Comparison of ENCODE assay signal across 21 cellular contexts in genomic region chr17:2950846-2951245, GRCh38.
A peak's percentile ranks its signal among the peaks of the same experiment; 100 is the strongest.
DNase-seq lines count a peak whose midpoint lies in the region; ATAC-seq, FAIRE-seq and TF ChIP-seq lines count a peak whose summit lies in the region.
"Had no signal": no experiment of that assay in that cellular context is flagged by ENCODE, and none has a peak within 500 bp of the region (broad histone marks: within the 10 kb centered on the region; RNA-seq: fewer than 3 reads in every experiment).

No MANE protein-coding gene starts in this region.

- DNase-seq in A549 (ENCODE audit: low read depth in 1 of 2, low spot score in 1 of 2) (no peak), RWPE1 (ENCODE audit: low spot score) (no peak), endodermal cell (peak; percentile 47), osteoblast (ENCODE audit: insufficient read length, low spot score, missing footprints) (peak; percentile 3), GM13976 (ENCODE audit: low spot score) (no peak), GM19238 (ENCODE audit: insufficient read length, low spot score) (no peak)
- DNase-seq in stimulated activated CD8-positive, alpha-beta memory T cell treated with anti-CD3 and anti-CD28 coated beads, Interleukin-4, amount 100 ng/mL, for 48 hours, result no peak
- DNase-seq: C1 segment of cervical spinal cord, DMS 273 treated with DMSO at 0.1 percent for 48 hours, GF-D8, NCI-H1436, NCI-H2029, NCI-H2171 treated with DMSO at 0.1 percent for 48 hours, NCI-H446 treated with DMSO at 0.1 percent for 48 hours, NCI-H82, PC-9, Right ventricle myocardium superior had no signal

- H4K20me1 ChIP-seq in osteoblast (ENCODE audit: insufficient read depth, low read length), result no peaks in the 10 kb centered on the region

- 88% methylated on average over 10 of the region's 10 CpGs for WGBS in A549 (ENCODE audit: missing lambda C conversion rate)
- 89 to 90% methylated on average over 6 to 10 of the region's 10 CpGs for WGBS in endodermal cell (ENCODE audit: insufficient coverage in 1 of 2, insufficient read length in 1 of 2), 2 experiments

- H3K4me1 ChIP-seq in A549 (peaks cover 44% of the 10 kb centered on the region), endodermal cell (ENCODE audit: control insufficient read depth, insufficient read depth, low read length) (no peaks in the 10 kb centered on the region), osteoblast (ENCODE audit: insufficient read depth, low read length) (peaks cover 19% of the 10 kb centered on the region)

- no peaks in the 10 kb centered on the region for H3K9me3 ChIP-seq in A549
- H3K9me3 ChIP-seq in endodermal cell (ENCODE audit: control insufficient read depth, low read length), result no peaks in the 10 kb centered on the region
- H3K9me3 ChIP-seq in osteoblast (ENCODE audit: low read depth, low read length), result no peaks in the 10 kb centered on the region

- no peak overlapping the region for H2AFZ ChIP-seq in osteoblast (ENCODE audit: low read length)
- H2AFZ ChIP-seq: PC-9 had no signal

- H3K27me3 ChIP-seq in endodermal cell (ENCODE audit: control insufficient read depth, insufficient read depth, low read length, poor library complexity, severe bottlenecking) (no peaks in the 10 kb centered on the region), osteoblast (ENCODE audit: insufficient read depth, low read length) (no peaks in the 10 kb centered on the region)

- no peak for TF ChIP-seq RAD21 in A549 (conservative IDR thresholded peaks at IDR 0.05 in 1 of 2, IDR thresholded peaks at IDR 0.05 in 1 of 2)

- in situ Hi-C loops in GM13976 (cut with MboI; ENCODE audit: low sequenced_read_pairs, unreplicated experiment), result no loop called here

- TF ChIP-seq EP300 in A549 (IDR thresholded peaks at IDR 0.05), result no peak

- H3K27ac Mint-ChIP-seq in endodermal cell, result no peak overlapping the region

- TF ChIP-seq CTCF in A549 (IDR thresholded peaks at IDR 0.05), result no peak
- TF ChIP-seq CTCF in RWPE1 (conservative IDR thresholded peaks at IDR 0.05; ENCODE audit: low read depth), result no peak
- TF ChIP-seq CTCF in endodermal cell (conservative IDR thresholded peaks at IDR 0.05), result no peak
- TF ChIP-seq CTCF in osteoblast (IDR thresholded peaks at IDR 0.05; ENCODE audit: extremely low read depth, low read depth, low read length), result no peak
- TF ChIP-seq CTCF in GM13976 (IDR thresholded peaks at IDR 0.05; ENCODE audit: borderline replicate concordance, control extremely low read depth, extremely low read depth, insufficient read depth, missing control alignments), result no peak

- peaks cover 1% of the 10 kb centered on the region for H3K79me2 ChIP-seq in osteoblast (ENCODE audit: insufficient read depth, low read length)

- no peak for TF ChIP-seq POLR2A in A549 (IDR thresholded peaks at IDR 0.05; ENCODE audit: low read length)

- ATAC-seq in A549, result no peak
- ATAC-seq: HepG2 had no signal

- H3K9ac ChIP-seq in endodermal cell (ENCODE audit: extremely low read depth, low read length, poor library complexity, severe bottlenecking), result no peak overlapping the region
- H3K9ac ChIP-seq: KMS-11 had no signal

- H3K36me3 Mint-ChIP-seq in endodermal cell (ENCODE audit: low read depth), result peaks cover 2% of the 10 kb centered on the region

- H3K4me3 Mint-ChIP-seq in endodermal cell, result no peak overlapping the region

- no peaks in the 10 kb centered on the region for H3K9me3 Mint-ChIP-seq in endodermal cell

- POLR2A ChIA-PET in A549 (lab: Yijun Ruan, JAX) (no interaction called here), RWPE1 (lab: Yijun Ruan, JAX; ENCODE audit: low non-redundant PET) (no interaction called here)

- peaks cover 8% of the 10 kb centered on the region for H3K4me1 Mint-ChIP-seq in endodermal cell

- no peaks in the 10 kb centered on the region for H3K27me3 Mint-ChIP-seq in endodermal cell (ENCODE audit: insufficient read depth)

- H3K4me2 ChIP-seq in A549, result no peak overlapping the region
- no peak overlapping the region for H3K4me2 ChIP-seq in osteoblast (ENCODE audit: insufficient read depth, low read length)
- H3K4me2 ChIP-seq: KMS-11, PC-9 had no signal

- H3K4me3 ChIP-seq in A549, result no peak overlapping the region
- H3K4me3 ChIP-seq in endodermal cell (ENCODE audit: low read length), result no peak overlapping the region
- H3K4me3 ChIP-seq in osteoblast (ENCODE audit: insufficient read depth, low read length), result no peak overlapping the region
- H3K4me3 ChIP-seq: PC-9 had no signal

- FAIRE-seq in A549 (lab: Jason Lieb, UNC), result no peak
- FAIRE-seq: GM12891, H54, HepG2 had no signal

- H3K36me3 ChIP-seq in endodermal cell (ENCODE audit: control insufficient read depth, insufficient read depth, low read length) (no peaks in the 10 kb centered on the region), osteoblast (ENCODE audit: insufficient read depth, low read length) (no peaks in the 10 kb centered on the region)

- H3K27ac ChIP-seq in A549 (peak overlapping the region; percentile 40 to 62; a peak in 4 of 6 replicates), RWPE1 (peak overlapping the region; percentile 83), endodermal cell (ENCODE audit: low read depth, low read length) (no peak overlapping the region), osteoblast (ENCODE audit: low read depth, low read length) (no peak overlapping the region)
- H3K27ac ChIP-seq: KMS-11, PC-9 had no signal

- CTCF ChIA-PET in A549 (lab: Yijun Ruan, JAX), result interaction anchor here (1.1 to 2.4 kb wide), 8 partner anchors 9 to 102 kb away, joined by 3 to 13 read pairs (median 4); no protein-coding TSS in a partner anchor
- CTCF ChIA-PET in RWPE1 (lab: Yijun Ruan, JAX), result interaction anchor here (0.7 kb wide), 1 partner anchor 32 kb away, joined by 4 read pairs; no protein-coding TSS in a partner anchor

TF ChIP-seq in A549, 52 proteins besides CTCF, POLR2A, EP300 and RAD21:
- no peak for TF ChIP-seq BCL3 (IDR thresholded peaks at IDR 0.05)
TF ChIP-seq in A549: peak in this region for 0.

Comparison
In these comparisons a context has a peak if more than half of its experiments do, and no peak if none do; other contexts are left out.
1. DNase-seq: peak in endodermal cell (single experiment) and osteoblast (single experiment); none in A549 (0 of 2), RWPE1 (single experiment), GM13976 (single experiment), stimulated activated CD8-positive, alpha-beta memory T cell treated with anti-CD3 and anti-CD28 coated beads, Interleukin-4, amount 100 ng/mL, for 48 hours (single experiment) and GM19238 (single experiment).
2. H3K27ac ChIP-seq: peak in A549 (2 of 2) and RWPE1 (single experiment); none in endodermal cell (single experiment) and osteoblast (single experiment).